Comparison of ENCODE assay signal across 8 cellular contexts in the genomic region with DNA sequence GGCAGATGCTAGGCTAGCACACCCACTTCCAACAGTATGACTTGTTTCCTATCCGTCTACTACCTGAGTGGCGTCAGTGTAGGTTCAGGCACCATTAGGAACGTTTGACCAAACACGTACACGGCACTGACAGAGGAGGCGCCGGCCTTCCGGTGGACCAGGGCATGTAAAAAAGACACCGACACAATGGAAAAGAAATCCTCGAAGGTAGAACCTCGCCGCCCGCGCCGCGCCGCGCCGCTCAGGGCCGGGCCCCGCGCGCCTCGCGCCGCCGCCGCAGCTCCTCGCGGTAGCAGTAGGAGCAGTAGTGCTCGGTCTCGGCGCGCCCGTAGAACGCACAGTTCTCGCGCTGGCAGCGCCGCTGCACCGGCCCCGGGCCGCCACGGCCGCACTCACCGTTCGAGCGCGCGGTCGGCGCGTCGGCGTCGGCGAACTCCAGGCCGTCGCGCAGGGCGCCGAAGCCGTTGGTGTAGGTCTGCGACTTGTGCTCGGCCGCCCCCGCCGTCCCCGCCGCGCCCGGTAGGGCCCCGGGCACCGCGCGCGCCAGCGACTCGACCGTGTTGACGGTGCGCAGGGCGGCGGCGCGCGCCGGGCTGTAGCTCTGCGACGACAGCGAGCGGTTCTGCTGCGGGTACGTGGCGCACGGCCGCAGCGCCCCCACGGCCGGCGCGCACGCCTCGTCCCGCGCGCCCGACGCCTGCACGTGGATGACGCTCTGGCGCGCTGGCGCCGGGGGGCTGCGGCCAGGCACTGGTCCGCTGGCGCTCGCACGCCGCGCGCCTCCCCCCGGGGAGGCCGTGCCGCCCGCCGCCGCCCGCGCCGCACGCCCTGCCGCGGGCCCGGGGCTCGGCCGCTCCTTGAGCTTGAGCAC.
DNase-seq lines count a peak whose midpoint lies in the region; ATAC-seq and TF ChIP-seq lines count a peak whose summit lies in the region.

No MANE protein-coding gene starts in this region.

- H3K27me3 ChIP-seq in naive thymus-derived CD4-positive, alpha-beta T cell (ENCODE audit: control insufficient read depth in 2 of 2, insufficient read depth in 2 of 2, low read length in 2 of 2) = no peaks in the 10 kb centered on the region

- no peak for DNase-seq in AG04449 (ENCODE audit: low read depth, low spot score)
- DNase-seq in T-helper 2 cell treated with Interferon-gamma antibody and Interleukin-4, amounts not matched to agents 5 μg/mL and 100 μg/mL, for 36 hours (ENCODE audit: low spot score) = peak; percentile 64
- DNase-seq in coronary artery (ENCODE audit: low spot score) = peak; percentile 65
- peak; percentile 42 to 63 (median 53) for DNase-seq in naive thymus-derived CD4-positive, alpha-beta T cell
- DNase-seq in effector CD8-positive, alpha-beta T cell (lab: John Stamatoyannopoulos, UW) = no peak
- DNase-seq in NCI-H748 (lab: John Stamatoyannopoulos, UW; ENCODE audit: unreplicated experiment) = no peak

- H3K9me3 Mint-ChIP-seq in T-helper 2 cell treated with Interferon-gamma antibody and Interleukin-4, amounts not matched to agents 5 μg/mL and 100 μg/mL, for 36 hours = no peaks in the 10 kb centered on the region
- no peaks in the 10 kb centered on the region for H3K9me3 Mint-ChIP-seq in naive thymus-derived CD4-positive, alpha-beta T cell

- no peak overlapping the region for H3K27ac ChIP-seq in coronary artery
- no peak overlapping the region for H3K27ac ChIP-seq in naive thymus-derived CD4-positive, alpha-beta T cell (ENCODE audit: low read depth, low read length)

- TF ChIP-seq CTCF in AG04449 (IDR thresholded peaks at IDR 0.05; ENCODE audit: insufficient read depth, low read length, missing control alignments) = no peak
- TF ChIP-seq CTCF in coronary artery (IDR thresholded peaks at IDR 0.05) = no peak

- H3K4me3 ChIP-seq in AG04449 (ENCODE audit: low read depth, low read length) = peak overlapping the region; percentile 12
- peak overlapping the region; percentile 70 for H3K4me3 ChIP-seq in coronary artery
- H3K4me3 ChIP-seq in naive thymus-derived CD4-positive, alpha-beta T cell (ENCODE audit: low read length) = peak overlapping the region; percentile 59

- no peaks in the 10 kb centered on the region for H3K27me3 Mint-ChIP-seq in T-helper 2 cell treated with Interferon-gamma antibody and Interleukin-4, amounts not matched to agents 5 μg/mL and 100 μg/mL, for 36 hours (ENCODE audit: low read depth)
- no peaks in the 10 kb centered on the region for H3K27me3 Mint-ChIP-seq in naive thymus-derived CD4-positive, alpha-beta T cell

- POLR2A ChIA-PET in AG04449 (lab: Yijun Ruan, JAX) = no interaction called here
- POLR2A ChIA-PET in naive thymus-derived CD4-positive, alpha-beta T cell (lab: Charles Lee) = interaction anchor here (0.6 to 4.9 kb wide), 27 partner anchors 10 to 283 kb away, joined by 3 to 62 read pairs (median 5); a partner anchor contains a TSS

- H3K36me3 Mint-ChIP-seq in T-helper 2 cell treated with Interferon-gamma antibody and Interleukin-4, amounts not matched to agents 5 μg/mL and 100 μg/mL, for 36 hours (ENCODE audit: low read depth) = peaks cover 36% of the 10 kb centered on the region
- H3K36me3 Mint-ChIP-seq in naive thymus-derived CD4-positive, alpha-beta T cell = peaks cover 0 to 36% (median 0%) of the 10 kb centered on the region in 5 donors

- intact Hi-C loops in naive thymus-derived CD4-positive, alpha-beta T cell (cut with micrococcal nuclease) = loop anchor here (1.0 to 5.0 kb wide), 7 partner anchors 10 to 492 kb away; a partner anchor contains a TSS

- H3K4me3 Mint-ChIP-seq in T-helper 2 cell treated with Interferon-gamma antibody and Interleukin-4, amounts not matched to agents 5 μg/mL and 100 μg/mL, for 36 hours = peak overlapping the region; percentile 95
- H3K4me3 Mint-ChIP-seq in naive thymus-derived CD4-positive, alpha-beta T cell = peak overlapping the region; percentile 91 to 97 (median 96)

- CTCF ChIA-PET in AG04449 (lab: Yijun Ruan, JAX) = interaction anchor here (1.3 to 1.7 kb wide), 4 partner anchors 10 to 354 kb away, joined by 3 to 6 read pairs (median 4); no protein-coding TSS in a partner anchor
- CTCF ChIA-PET in naive thymus-derived CD4-positive, alpha-beta T cell (lab: Charles Lee) = interaction anchor here (1.0 to 3.1 kb wide), 7 partner anchors 11 to 283 kb away, joined by 3 to 22 read pairs (median 5); no protein-coding TSS in a partner anchor

- peaks cover 55% of the 10 kb centered on the region for H3K4me1 Mint-ChIP-seq in T-helper 2 cell treated with Interferon-gamma antibody and Interleukin-4, amounts not matched to agents 5 μg/mL and 100 μg/mL, for 36 hours (ENCODE audit: low read depth)
- peaks cover 24 to 75% (median 54%) of the 10 kb centered on the region in 7 donors for H3K4me1 Mint-ChIP-seq in naive thymus-derived CD4-positive, alpha-beta T cell

- no peaks in the 10 kb centered on the region for H3K9me3 ChIP-seq in naive thymus-derived CD4-positive, alpha-beta T cell (ENCODE audit: control insufficient read depth in 2 of 3, low read length in 3 of 3)

- ATAC-seq in naive thymus-derived CD4-positive, alpha-beta T cell = peak; percentile 80
- ATAC-seq in HG02642 (IDR thresholded peaks at IDR 0.05; ENCODE audit: poor library complexity, unreplicated experiment) (no peak), HG02763 (IDR thresholded peaks at IDR 0.05; ENCODE audit: unreplicated experiment) (no peak)

- peak overlapping the region; percentile 96 for H3K27ac Mint-ChIP-seq in T-helper 2 cell treated with Interferon-gamma antibody and Interleukin-4, amounts not matched to agents 5 μg/mL and 100 μg/mL, for 36 hours
- H3K27ac Mint-ChIP-seq in naive thymus-derived CD4-positive, alpha-beta T cell = peak overlapping the region; percentile 90 to 97 (median 94)

- H3K36me3 ChIP-seq in naive thymus-derived CD4-positive, alpha-beta T cell (ENCODE audit: control insufficient read depth in 2 of 3, insufficient read depth in 3 of 3, low read length in 3 of 3) = no peaks in the 10 kb centered on the region

- peaks cover 26 to 35% of the 10 kb centered on the region in 2 donors for H3K4me1 ChIP-seq in naive thymus-derived CD4-positive, alpha-beta T cell (ENCODE audit: control insufficient read depth in 2 of 2, insufficient read depth in 2 of 2, low read length in 2 of 2)

Comparison
In these comparisons a context has a peak if more than half of its experiments do, and no peak if none do; other contexts are left out.
1. DNase-seq: peak in T-helper 2 cell treated with Interferon-gamma antibody and Interleukin-4, amounts not matched to agents 5 μg/mL and 100 μg/mL, for 36 hours (single experiment), coronary artery (single experiment) and naive thymus-derived CD4-positive, alpha-beta T cell (9 of 9); none in AG04449 (single experiment), effector CD8-positive, alpha-beta T cell (single experiment) and NCI-H748 (single experiment).
2. H3K4me3 ChIP-seq: peak in every context shown above with its lines; median percentile 70 in coronary artery; 59 in naive thymus-derived CD4-positive, alpha-beta T cell; 12 in AG04449.